In the genomic region with DNA sequence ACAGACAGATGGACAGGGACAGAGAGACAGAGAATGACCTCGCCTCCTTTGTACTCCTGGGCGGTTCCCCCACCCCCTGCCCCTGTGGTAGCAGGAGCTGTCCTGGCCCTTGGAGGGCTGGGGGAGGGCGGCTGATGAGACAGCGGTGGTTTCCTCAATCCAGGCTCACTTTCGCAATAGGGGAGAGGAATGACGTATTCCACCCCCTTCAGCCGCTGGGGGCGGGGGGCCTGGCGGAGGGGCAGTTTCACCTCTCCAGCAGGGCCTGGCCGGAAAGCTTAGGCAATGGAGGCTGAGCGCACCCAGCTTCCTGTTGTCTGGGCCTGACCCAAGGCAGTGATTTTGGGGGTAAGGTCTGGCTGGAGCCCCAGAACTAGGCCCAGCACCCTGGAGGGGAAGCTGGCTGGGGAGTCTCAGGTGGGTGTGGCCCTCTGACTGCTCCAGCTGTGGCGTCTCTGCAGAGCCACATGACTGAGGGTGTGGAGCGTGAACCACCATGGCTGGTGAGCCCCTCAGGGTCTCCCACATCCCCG, we compare ENCODE assay signal across 8 cellular contexts. TPM values are rescaled to one million over a fixed set of nuclear protein-coding genes. Genes with fewer than 3 reads are reported as not detected.
A peak's percentile ranks its signal among the peaks of the same experiment; 100 is the strongest.
DNase-seq lines count a peak whose midpoint lies in the region; ATAC-seq, FAIRE-seq and TF ChIP-seq lines count a peak whose summit lies in the region.

No MANE protein-coding gene starts in this region.

- H3K9me3 Mint-ChIP-seq in activated CD4-positive, alpha-beta T cell treated with anti-CD3 and anti-CD28 coated beads, Interleukin-2, amount 10 ng/mL, durations not matched to agents 24 days and 14 days, result no peaks in the 10 kb centered on the region

- peak; percentile 93 to 99 for TF ChIP-seq EP300 in A549 (IDR thresholded peaks at IDR 0.05)

- FAIRE-seq in A549 (lab: Jason Lieb, UNC), result peak; percentile 90

- CTCF ChIA-PET in A549 (lab: Yijun Ruan, JAX), result interaction anchor here (1.0 to 52.3 kb wide), 11 partner anchors 2 to 197 kb away, joined by 3 to 2147 read pairs (median 37); a partner anchor contains a TSS

- H3K4me3 ChIP-seq in A549, result peak overlapping the region; percentile 9; the same call in 1 of the 3 replicates

- H3K27ac ChIP-seq in A549 (peak overlapping the region; percentile 97), cingulate gyrus (ENCODE audit: low read depth, low read length) (peak overlapping the region; percentile 70)

- H3K9me3 ChIP-seq in A549, result no peaks in the 10 kb centered on the region

- peaks cover 82% of the 10 kb centered on the region for H3K4me1 Mint-ChIP-seq in activated CD4-positive, alpha-beta T cell treated with anti-CD3 and anti-CD28 coated beads, Interleukin-2, amount 10 ng/mL, durations not matched to agents 24 days and 14 days

- no peak; a peak in 3 of 5 replicates for TF ChIP-seq RAD21 in A549 (conservative IDR thresholded peaks at IDR 0.05 in 1 of 2, IDR thresholded peaks at IDR 0.05 in 1 of 2)

- ATAC-seq in A549 (peak; percentile 63 to 77), GM19468 (IDR thresholded peaks at IDR 0.05; ENCODE audit: extremely low read depth, unreplicated experiment) (peak; percentile 19)

- peak; percentile 33 for TF ChIP-seq POLR2A in A549 (IDR thresholded peaks at IDR 0.05; ENCODE audit: low read length)

- H3K27me3 Mint-ChIP-seq in activated CD4-positive, alpha-beta T cell treated with anti-CD3 and anti-CD28 coated beads, Interleukin-2, amount 10 ng/mL, durations not matched to agents 24 days and 14 days, result no peaks in the 10 kb centered on the region

- peak overlapping the region; percentile 92 for H3K4me2 ChIP-seq in A549

- POLR2A ChIA-PET in A549 (lab: Yijun Ruan, JAX), result interaction anchor here (0.6 to 2.4 kb wide), 11 partner anchors 10 to 158 kb away, joined by 3 to 37 read pairs (median 5); a partner anchor contains a TSS

- no peak for TF ChIP-seq CTCF in A549 (IDR thresholded peaks at IDR 0.05)

- peaks cover 84% of the 10 kb centered on the region for H3K4me1 ChIP-seq in A549

- peaks cover 47% of the 10 kb centered on the region for H3K36me3 Mint-ChIP-seq in activated CD4-positive, alpha-beta T cell treated with anti-CD3 and anti-CD28 coated beads, Interleukin-2, amount 10 ng/mL, durations not matched to agents 24 days and 14 days (ENCODE audit: low read depth)

- WGBS in A549 (ENCODE audit: missing lambda C conversion rate), result 4% methylated on average over 14 of the region's 14 CpGs

- peak; percentile 96 to 99 for DNase-seq in A549 (ENCODE audit: low read depth in 1 of 2, low spot score in 1 of 2)
- peak; percentile 93 for DNase-seq in LHCN-M2 (ENCODE audit: low read depth)
- peak; percentile 94 for DNase-seq in activated CD4-positive, alpha-beta T cell treated with anti-CD3 and anti-CD28 coated beads, Interleukin-2, amount 10 ng/mL, durations not matched to agents 24 days and 14 days
- peak; percentile 44 for DNase-seq in midbrain (lab: John Stamatoyannopoulos, UW)
- peak; percentile 81 for DNase-seq in stimulated activated CD8-positive, alpha-beta memory T cell treated with anti-CD3 and anti-CD28 coated beads, Interleukin-7, amount 100 ng/mL, for 24 hours (ENCODE audit: low read depth)
- DNase-seq in NCI-H1048 (lab: John Stamatoyannopoulos, UW), result no peak

- H3K27ac Mint-ChIP-seq in activated CD4-positive, alpha-beta T cell treated with anti-CD3 and anti-CD28 coated beads, Interleukin-2, amount 10 ng/mL, durations not matched to agents 24 days and 14 days, result peak overlapping the region; percentile 94

- intact Hi-C loops in activated CD4-positive, alpha-beta T cell treated with anti-CD3 and anti-CD28 coated beads, Interleukin-2, amount 10 ng/mL, durations not matched to agents 24 days and 14 days (cut with micrococcal nuclease), result loop anchor here (1.0 to 5.0 kb wide), 6 partner anchors 9 to 167 kb away; a partner anchor contains a TSS

- peak overlapping the region; percentile 99 for H3K4me3 Mint-ChIP-seq in activated CD4-positive, alpha-beta T cell treated with anti-CD3 and anti-CD28 coated beads, Interleukin-2, amount 10 ng/mL, durations not matched to agents 24 days and 14 days

TF ChIP-seq in A549, 52 proteins besides CTCF, POLR2A, EP300 and RAD21 (continues in another document):
- TF ChIP-seq SMC3 (IDR thresholded peaks at IDR 0.05), result peak; percentile 42; the same call in 2 of the 3 replicates
- TF ChIP-seq HOXB13 (CRISPR knock-in tag; IDR thresholded peaks at IDR 0.05; ENCODE audit: low read depth), result peak; percentile 88; the same call in 1 of the 2 replicates
- no peak for TF ChIP-seq KDM5A (IDR thresholded peaks at IDR 0.05)
- TF ChIP-seq ESRRA (IDR thresholded peaks at IDR 0.05; ENCODE audit: borderline replicate concordance, low read length), result 0 out of 2 replicates have a peak, but pooled peaks have one; percentile 17
- TF ChIP-seq, protein P1, sequence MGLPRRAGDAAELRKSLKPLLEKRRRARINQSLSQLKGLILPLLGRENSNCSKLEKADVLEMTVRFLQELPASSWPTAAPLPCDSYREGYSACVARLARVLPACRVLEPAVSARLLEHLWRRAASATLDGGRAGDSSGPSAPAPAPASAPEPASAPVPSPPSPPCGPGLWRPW (IDR thresholded peaks at IDR 0.05), result peak; percentile 93
- TF ChIP-seq HEYL (CRISPR knock-in tag; IDR thresholded peaks at IDR 0.05), result 0 out of 2 replicates have a peak, but pooled peaks have one; percentile 38
- TF ChIP-seq FOSL2 (IDR thresholded peaks at IDR 0.05), result peak; percentile 54; the same call in 1 of the 2 replicates
- peak; percentile 89 for TF ChIP-seq FOSL2 (CRISPR knock-in tag; IDR thresholded peaks at IDR 0.05)
- no peak for TF ChIP-seq MYC (IDR thresholded peaks at IDR 0.05; ENCODE audit: borderline replicate concordance, low read length)
- TF ChIP-seq, protein P2, sequence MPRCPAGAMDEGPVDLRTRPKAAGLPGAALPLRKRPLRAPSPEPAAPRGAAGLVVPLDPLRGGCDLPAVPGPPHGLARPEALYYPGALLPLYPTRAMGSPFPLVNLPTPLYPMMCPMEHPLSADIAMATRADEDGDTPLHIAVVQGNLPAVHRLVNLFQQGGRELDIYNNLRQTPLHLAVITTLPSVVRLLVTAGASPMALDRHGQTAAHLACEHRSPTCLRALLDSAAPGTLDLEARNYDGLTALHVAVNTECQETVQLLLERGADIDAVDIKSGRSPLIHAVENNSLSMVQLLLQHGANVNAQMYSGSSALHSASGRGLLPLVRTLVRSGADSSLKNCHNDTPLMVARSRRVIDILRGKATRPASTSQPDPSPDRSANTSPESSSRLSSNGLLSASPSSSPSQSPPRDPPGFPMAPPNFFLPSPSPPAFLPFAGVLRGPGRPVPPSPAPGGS (IDR thresholded peaks at IDR 0.05), result peak; percentile 84; the same call in 2 of the 3 replicates
- no peak for TF ChIP-seq KDM1A (IDR thresholded peaks at IDR 0.05; ENCODE audit: low read depth)
- TF ChIP-seq MAFK (IDR thresholded peaks at IDR 0.05; ENCODE audit: partially characterized antibody), result no peak
- peak; percentile 36; the same call in 1 of the 2 replicates for TF ChIP-seq ZSCAN20 (CRISPR knock-in tag; IDR thresholded peaks at IDR 0.05)
- peak; percentile 61 for TF ChIP-seq CHD2 (IDR thresholded peaks at IDR 0.05; ENCODE audit: low read length, partially characterized antibody)
- TF ChIP-seq RARB (CRISPR knock-in tag; IDR thresholded peaks at IDR 0.05), result no peak
- 0 out of 2 replicates have a peak, but pooled peaks have one; percentile 22 for TF ChIP-seq TP53 (CRISPR knock-in tag; IDR thresholded peaks at IDR 0.05)
- peak; percentile 77 for TF ChIP-seq JUNB (IDR thresholded peaks at IDR 0.05)
- peak; percentile 98 to 100 for TF ChIP-seq JUN (IDR thresholded peaks at IDR 0.05)
- no peak for TF ChIP-seq ZNF302 (CRISPR knock-in tag; IDR thresholded peaks at IDR 0.05)
- peak; percentile 87; the same call in 1 of the 2 replicates for TF ChIP-seq EHF (CRISPR knock-in tag; IDR thresholded peaks at IDR 0.05)
- peak; percentile 55; the same call in 1 of the 2 replicates for TF ChIP-seq HOXB5 (CRISPR knock-in tag; IDR thresholded peaks at IDR 0.05)
- TF ChIP-seq CEBPB (IDR thresholded peaks at IDR 0.05), result peak; percentile 99 to 100
- TF ChIP-seq TFCP2L1 (CRISPR knock-in tag; IDR thresholded peaks at IDR 0.05), result no peak
- TF ChIP-seq, protein P3, sequence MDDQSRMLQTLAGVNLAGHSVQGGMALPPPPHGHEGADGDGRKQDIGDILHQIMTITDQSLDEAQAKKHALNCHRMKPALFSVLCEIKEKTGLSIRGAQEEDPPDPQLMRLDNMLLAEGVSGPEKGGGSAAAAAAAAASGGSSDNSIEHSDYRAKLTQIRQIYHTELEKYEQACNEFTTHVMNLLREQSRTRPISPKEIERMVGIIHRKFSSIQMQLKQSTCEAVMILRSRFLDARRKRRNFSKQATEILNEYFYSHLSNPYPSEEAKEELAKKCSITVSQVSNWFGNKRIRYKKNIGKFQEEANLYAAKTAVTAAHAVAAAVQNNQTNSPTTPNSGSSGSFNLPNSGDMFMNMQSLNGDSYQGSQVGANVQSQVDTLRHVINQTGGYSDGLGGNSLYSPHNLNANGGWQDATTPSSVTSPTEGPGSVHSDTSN (IDR thresholded peaks at IDR 0.05), result peak; percentile 78
- TF ChIP-seq GATA3 (IDR thresholded peaks at IDR 0.05; ENCODE audit: borderline replicate concordance), result peak; percentile 92
- TF ChIP-seq NPAS2 (CRISPR knock-in tag; IDR thresholded peaks at IDR 0.05; ENCODE audit: borderline replicate concordance), result no peak

RNA-seq across cellular contexts. Expression of a gene that starts 7.4 kb away (rescaled TPM):
- polyA plus RNA-seq in A549 (2011; rRNA removed), result 8.6 and 17.5 TPM in 2 replicates
- 40.3 and 42.8 TPM in 2 replicates for polyA plus RNA-seq in A549 (2012; cell fraction: cytosol; rRNA removed)
- 91.1 and 105 TPM in 2 replicates for polyA plus RNA-seq in A549 (2012; cell fraction: nucleus; rRNA removed)
- 43.9 to 47.9 TPM (median 44.0 TPM) in 3 replicates for polyA plus RNA-seq in A549 (2017; fragmentation: RNase III; extraction: RNeasy Plus Mini Kit Qiagen cat#74134 plus additional on column Dnase treatment)
- polyA minus RNA-seq in A549 (2011; rRNA and poly(A)+ RNA removed), result 29.7 and 46.8 TPM in 2 replicates
- total RNA-seq in LHCN-M2 (2014; rRNA removed), result 19.8 and 29.0 TPM in 2 replicates
- polyA plus RNA-seq in LHCN-M2 (2012), result 20.2 TPM
- total RNA-seq in activated CD4-positive, alpha-beta T cell treated with anti-CD3 and anti-CD28 coated beads, Interleukin-2, amount 10 ng/mL, durations not matched to agents 24 days and 14 days, result 325 and 329 TPM in 2 replicates

RNA-seq across cellular contexts. Expression of a gene that starts 32.8 kb away (rescaled TPM):
- polyA plus RNA-seq in A549 (2011; rRNA removed), result 0.05 and 0.08 TPM in 2 replicates
- 0.09 and 0.16 TPM in 2 replicates for polyA plus RNA-seq in A549 (2012; cell fraction: cytosol; rRNA removed)
- polyA plus RNA-seq in A549 (2012; cell fraction: nucleus; rRNA removed), result 0.40 and 0.54 TPM in 2 replicates
- 0.09 to 0.25 TPM (median 0.21 TPM) in 3 replicates for polyA plus RNA-seq in A549 (2017; fragmentation: RNase III; extraction: RNeasy Plus Mini Kit Qiagen cat#74134 plus additional on column Dnase treatment)
- polyA minus RNA-seq in A549 (2011; rRNA and poly(A)+ RNA removed), result not detected in 2 replicates
- 0.11 TPM in 1 of 2 replicates, not detected in the other for total RNA-seq in LHCN-M2 (2014; rRNA removed)
- polyA plus RNA-seq in LHCN-M2 (2012), result 0.02 TPM
- 0.28 and 0.40 TPM in 2 replicates for total RNA-seq in activated CD4-positive, alpha-beta T cell treated with anti-CD3 and anti-CD28 coated beads, Interleukin-2, amount 10 ng/mL, durations not matched to agents 24 days and 14 days

Comparison
In these comparisons a context has a peak if more than half of its experiments do, and no peak if none do; other contexts are left out.
1. RNA of a gene that starts 7.4 kb away (total RNA-seq): 325 to 329 TPM in activated CD4-positive, alpha-beta T cell treated with anti-CD3 and anti-CD28 coated beads, Interleukin-2, amount 10 ng/mL, durations not matched to agents 24 days and 14 days; 19.8 to 29.0 TPM in LHCN-M2; every median in the first group is over 10 times any median in the second.